In the genomic region with DNA sequence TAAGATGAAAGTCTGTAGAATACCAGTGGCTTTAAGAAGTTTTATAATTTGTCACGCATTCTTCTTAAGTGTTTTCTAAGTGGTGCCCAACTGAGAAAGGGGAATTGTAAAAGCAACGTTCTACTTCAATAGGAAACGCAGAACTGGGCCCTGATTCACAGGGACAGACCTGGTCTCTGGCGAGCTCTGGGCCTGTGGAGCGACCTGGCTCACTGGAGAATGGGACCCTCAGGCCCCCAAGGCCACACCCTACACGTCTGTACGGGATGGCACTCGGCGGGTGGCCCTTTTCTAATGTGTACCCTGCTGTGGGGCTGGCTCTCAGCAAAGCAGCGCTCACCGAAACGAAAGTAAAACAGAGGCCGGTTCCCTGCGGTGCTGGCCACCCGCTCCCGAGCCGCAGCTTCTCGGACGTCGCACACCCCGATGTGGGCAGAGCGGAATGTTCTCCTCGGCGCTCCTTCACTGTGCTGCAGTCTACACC, we compare ENCODE assay signal across 8 cellular contexts.
DNase-seq lines count a peak whose midpoint lies in the region; ATAC-seq and TF ChIP-seq lines count a peak whose summit lies in the region.

No MANE protein-coding gene starts in this region.

- H3K4me3 ChIP-seq in HL-60 (replicated peaks; ENCODE audit: insufficient read depth, low read length) (peak overlapping the region; percentile 46), fibroblast of villous mesenchyme (ENCODE audit: low read depth, low read length) (peak overlapping the region; percentile 2), psoas muscle (peak overlapping the region; percentile 73)

- no peaks in the 10 kb centered on the region for H3K9me3 ChIP-seq in psoas muscle

- intact Hi-C loops in psoas muscle (cut with DNase I) = no loop called here

- no peaks in the 10 kb centered on the region for H3K36me3 ChIP-seq in psoas muscle (ENCODE audit: insufficient read depth in 1 of 2, low read depth in 1 of 2)

- ATAC-seq in GM18870 (IDR thresholded peaks at IDR 0.05; ENCODE audit: unreplicated experiment) (peak; percentile 43), psoas muscle (peak; percentile 38 to 60 (median 52)), HG03342 (IDR thresholded peaks at IDR 0.05; ENCODE audit: unreplicated experiment) (no peak)

- TF ChIP-seq CTCF in HL-60 (IDR thresholded peaks at IDR 0.05; ENCODE audit: insufficient read depth, low read length) (no peak), fibroblast of villous mesenchyme (IDR thresholded peaks at IDR 0.05; ENCODE audit: insufficient read depth, low read depth, low read length) (no peak), psoas muscle (IDR thresholded peaks at IDR 0.05) (no peak)

- H3K27ac ChIP-seq in HL-60 (replicated peaks) (no peak overlapping the region), psoas muscle (peak overlapping the region; percentile 75)

- DNase-seq in HL-60 (ENCODE audit: low read depth in 1 of 2, low spot score in 1 of 2) (no peak), fibroblast of villous mesenchyme (ENCODE audit: low read depth) (peak; percentile 14), psoas muscle (peak; percentile 40 to 70), NCI-H1436 treated with DMSO at 0.1 percent for 48 hours (lab: John Stamatoyannopoulos, UW) (no peak), NCI-H2107 (lab: John Stamatoyannopoulos, UW) (no peak)
- peak; percentile 28 for DNase-seq in activated CD8-positive, alpha-beta memory T cell treated with anti-CD3 and anti-CD28 coated beads, Interleukin-2, amount 50 U/mL, for 4 hours

- 37 to 53% (median 40%) methylated on average over 23 to 24 of the region's 24 CpGs for whole genome bisulfite sequencing in psoas muscle, 3 donors

- H3K27me3 ChIP-seq in HL-60 (ENCODE audit: insufficient read depth, poor library complexity, severe bottlenecking) (no peaks in the 10 kb centered on the region), psoas muscle (ENCODE audit: insufficient read depth in 3 of 3, low read length in 2 of 3) (no peaks in the 10 kb centered on the region)

- peaks cover 56% of the 10 kb centered on the region for H3K4me1 ChIP-seq in psoas muscle

Comparison
In these comparisons a context has a peak if more than half of its experiments do, and no peak if none do; other contexts are left out.
1. DNase-seq: peak in activated CD8-positive, alpha-beta memory T cell treated with anti-CD3 and anti-CD28 coated beads, Interleukin-2, amount 50 U/mL, for 4 hours (single experiment), fibroblast of villous mesenchyme (single experiment) and psoas muscle (2 of 2); none in HL-60 (0 of 2), NCI-H1436 treated with DMSO at 0.1 percent for 48 hours (single experiment) and NCI-H2107 (single experiment).
2. H3K4me3 ChIP-seq: peak in every context shown above with its lines; median percentile 73 in psoas muscle; 46 in HL-60; 2 in fibroblast of villous mesenchyme.